11 cellular contexts compared by ENCODE assay signal in genomic region chr2:47190188-47190818, GRCh38. TPM values are rescaled to one million over a fixed set of nuclear protein-coding genes. Genes with fewer than 3 reads are reported as not detected.
DNase-seq lines count a peak whose midpoint lies in the region; FAIRE-seq and TF ChIP-seq lines count a peak whose summit lies in the region.
"Had no signal": no experiment of that assay in that cellular context is flagged by ENCODE, and none has a peak within 500 bp of the region (broad histone marks: within the 10 kb centered on the region; RNA-seq: fewer than 3 reads in every experiment).

No MANE protein-coding gene starts in this region.

- DNase-seq in EL (peak; percentile 90), SHP77 treated with DMSO at 0.1 percent for 48 hours (lab: John Stamatoyannopoulos, UW) (peak; percentile 38), fibroblast of pulmonary artery (ENCODE audit: low read depth) (peak; percentile 42), retina (peak; percentile 44), Peyer's patch (no peak), superior temporal gyrus (ENCODE audit: extremely low spot score) (no peak), NCI-H446 treated with DMSO at 0.1 percent for 48 hours (lab: John Stamatoyannopoulos, UW) (no peak), HTR-8/SVneo (ENCODE audit: insufficient read length, low spot score) (no peak)
- DNase-seq: left ventricle myocardium inferior, NCI-H82 had no signal

- no peaks in the 10 kb centered on the region for H3K36me3 ChIP-seq in Peyer's patch
- H3K36me3 ChIP-seq: left ventricle myocardium inferior had no signal

- no peak for FAIRE-seq in HTR-8/SVneo (lab: Jason Lieb, UNC)

- H3K27me3 ChIP-seq in Peyer's patch = no peaks in the 10 kb centered on the region
- H3K27me3 ChIP-seq: foreskin keratinocyte had no signal

- H3K4me3 ChIP-seq in fibroblast of pulmonary artery (replicated peaks; ENCODE audit: low read depth, low read length) (no peak overlapping the region), Peyer's patch (no peak overlapping the region)
- H3K4me3 ChIP-seq: left ventricle myocardium inferior had no signal

- no peak for TF ChIP-seq POLR2A in Peyer's patch (IDR thresholded peaks at IDR 0.05)

- TF ChIP-seq CTCF in fibroblast of pulmonary artery (IDR thresholded peaks at IDR 0.05; ENCODE audit: low read length, missing control alignments) (no peak), Peyer's patch (IDR thresholded peaks at IDR 0.05) (no peak)

- peaks cover 0 to 5% (median 0%) of the 10 kb centered on the region in 4 donors for H3K4me1 ChIP-seq in Peyer's patch

- peak overlapping the region in 2 of 4 donors; percentile 43 to 70 for H3K27ac ChIP-seq in Peyer's patch
- H3K27ac ChIP-seq: foreskin keratinocyte, left ventricle myocardium inferior had no signal

- H3K9me3 ChIP-seq in Peyer's patch = no peaks in the 10 kb centered on the region
- H3K9me3 ChIP-seq: left ventricle myocardium inferior had no signal

RNA-seq across cellular contexts. Expression of gene CALM2, which starts 14.0 kb away (rescaled TPM):
- total RNA-seq in Peyer's patch = 100 to 1,000 TPM; 354 to 708 (median 548) TPM

RNA-seq across cellular contexts. Expression of gene STPG4, which starts 35.2 kb away (rescaled TPM):
- 1 to 10 TPM in 2 of 4 donors, not detected in 2; 1.7 to 5.8 TPM for total RNA-seq in Peyer's patch
- total RNA-seq: left ventricle myocardium inferior had no signal

Comparison
In these comparisons a context has a peak if more than half of its experiments do, and no peak if none do; other contexts are left out.
1. DNase-seq: peak in EL (single experiment), SHP77 treated with DMSO at 0.1 percent for 48 hours (single experiment), fibroblast of pulmonary artery (single experiment) and retina (single experiment); none in Peyer's patch (0 of 3), superior temporal gyrus (single experiment), NCI-H446 treated with DMSO at 0.1 percent for 48 hours (single experiment) and HTR-8/SVneo (single experiment).